ENCODE assay signal across 23 cellular contexts in the genomic region with DNA sequence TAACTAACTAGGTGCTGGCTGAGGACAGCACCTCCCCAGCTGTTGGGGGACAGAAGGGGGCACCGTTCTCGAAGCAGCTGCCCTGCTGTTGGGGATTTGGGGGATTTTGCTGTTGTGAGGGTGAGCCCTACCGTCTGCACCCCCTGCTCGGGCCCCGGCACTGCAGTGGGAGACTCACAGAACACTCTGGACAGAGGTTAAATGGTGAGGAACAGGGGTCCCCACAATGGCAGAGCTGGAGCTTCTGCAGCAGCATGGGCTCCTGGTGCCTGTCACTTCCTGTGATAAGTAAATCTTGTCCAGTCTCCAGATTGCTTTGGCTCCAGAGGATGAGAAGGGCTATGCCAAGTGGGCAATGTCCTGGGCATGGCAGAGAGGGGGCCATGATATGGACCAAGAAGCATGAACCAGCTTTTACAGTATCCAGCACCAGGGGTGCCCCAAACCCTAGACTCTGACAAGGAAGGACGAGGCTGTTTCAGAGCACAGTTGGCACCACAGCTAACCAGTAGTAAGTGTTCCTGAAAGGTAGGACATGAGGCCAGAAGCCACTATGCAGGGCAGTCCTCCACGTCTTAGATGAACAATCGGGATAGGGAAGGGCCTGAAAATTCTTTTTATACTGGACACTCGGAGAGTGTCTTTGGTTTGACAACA.
DNase-seq lines count a peak whose midpoint lies in the region; ATAC-seq and TF ChIP-seq lines count a peak whose summit lies in the region.
"Had no signal": no experiment of that assay in that cellular context is flagged by ENCODE, and none has a peak within 500 bp of the region (broad histone marks: within the 10 kb centered on the region; RNA-seq: fewer than 3 reads in every experiment).

No MANE protein-coding gene starts in this region.

- CTCF ChIA-PET in activated CD8-positive, alpha-beta memory T cell treated with anti-CD3 and anti-CD28 coated beads, Interleukin-2, amount 10 ng/mL, durations not matched to agents 7 days and 5 days (lab: Charles Lee): no interaction called here

- H3K27ac ChIP-seq in upper lobe of right lung (no peak overlapping the region), caudate nucleus (ENCODE audit: low read depth, low read length) (no peak overlapping the region)
- H3K27ac ChIP-seq: cardiac muscle cell had no signal

- no peaks in the 10 kb centered on the region for H3K9me3 ChIP-seq in upper lobe of right lung
- H3K9me3 ChIP-seq: MG63 had no signal

- no peak for ATAC-seq in activated CD8-positive, alpha-beta memory T cell treated with anti-CD3 and anti-CD28 coated beads, Interleukin-2, amount 10 ng/mL, durations not matched to agents 7 days and 5 days
- no peak for ATAC-seq in left lobe of liver
- no peak for ATAC-seq in upper lobe of right lung
- ATAC-seq: activated CD4-positive, CD25-positive, alpha-beta regulatory T cell treated with anti-CD3 and anti-CD28 coated beads, Interleukin-2, amount 50 U/mL, for 24 hours; activated naive CD4-positive, alpha-beta T cell treated with anti-CD3 and anti-CD28 coated beads, Interleukin-2, amount 50 U/mL, for 72 hours; CD8-positive, alpha-beta T cell; K562; stimulated activated memory B cell treated with anti-CD40 and anti-IgM and Interleukin-4, amounts not matched to agents 10 μg/mL and 1 μg/mL and 100 μg/mL, for 72 hours had no signal

- no peak overlapping the region for H3K4me3 ChIP-seq in upper lobe of right lung
- H3K4me3 ChIP-seq: cardiac muscle cell, K562, MG63 had no signal

- H3K4me3 Mint-ChIP-seq in activated CD4-positive, alpha-beta T cell treated with anti-CD3 and anti-CD28 coated beads, Interleukin-2, amount 10 ng/mL, durations not matched to agents 24 days and 14 days: no peak overlapping the region
- H3K4me3 Mint-ChIP-seq in activated CD8-positive, alpha-beta memory T cell treated with anti-CD3 and anti-CD28 coated beads, Interleukin-2, amount 10 ng/mL, durations not matched to agents 7 days and 5 days: no peak overlapping the region
- no peak overlapping the region for H3K4me3 Mint-ChIP-seq in nephron progenitor cell
- H3K4me3 Mint-ChIP-seq: activated T-helper 1 cell treated with anti-CD3 and anti-CD28 coated beads, Interleukin-12 subunit alpha, Interleukin-12 subunit beta, Interleukin-2, Interleukin-4 antibody, amounts not matched to agents 30 ng/mL and 10 ng/mL and 1 ng/mL, durations not matched to agents 14 hours and 24 hours and 36 hours; CD8-positive, alpha-beta T cell; stimulated activated memory B cell treated with anti-CD40 and anti-IgM and Interleukin-4, amounts not matched to agents 10 μg/mL and 1 μg/mL and 100 μg/mL, for 72 hours had no signal

- H3K27me3 ChIP-seq in upper lobe of right lung: no peaks in the 10 kb centered on the region
- H3K27me3 ChIP-seq: cardiac muscle cell, MG63 had no signal

- H3K9me3 Mint-ChIP-seq in activated CD4-positive, alpha-beta T cell treated with anti-CD3 and anti-CD28 coated beads, Interleukin-2, amount 10 ng/mL, durations not matched to agents 24 days and 14 days: no peaks in the 10 kb centered on the region
- no peaks in the 10 kb centered on the region for H3K9me3 Mint-ChIP-seq in activated CD8-positive, alpha-beta memory T cell treated with anti-CD3 and anti-CD28 coated beads, Interleukin-2, amount 10 ng/mL, durations not matched to agents 7 days and 5 days (ENCODE audit: low read depth)
- H3K9me3 Mint-ChIP-seq in nephron progenitor cell: no peaks in the 10 kb centered on the region
- H3K9me3 Mint-ChIP-seq: activated naive CD4-positive, alpha-beta T cell treated with anti-CD3 and anti-CD28 coated beads, Interleukin-2, amount 50 U/mL, for 72 hours; activated T-helper 1 cell treated with anti-CD3 and anti-CD28 coated beads, Interleukin-12 subunit alpha, Interleukin-12 subunit beta, Interleukin-2, Interleukin-4 antibody, amounts not matched to agents 30 ng/mL and 10 ng/mL and 1 ng/mL, durations not matched to agents 14 hours and 24 hours and 36 hours; CD8-positive, alpha-beta T cell had no signal

- no peak overlapping the region for H3K27ac Mint-ChIP-seq in activated CD4-positive, alpha-beta T cell treated with anti-CD3 and anti-CD28 coated beads, Interleukin-2, amount 10 ng/mL, durations not matched to agents 24 days and 14 days
- H3K27ac Mint-ChIP-seq in activated CD8-positive, alpha-beta memory T cell treated with anti-CD3 and anti-CD28 coated beads, Interleukin-2, amount 10 ng/mL, durations not matched to agents 7 days and 5 days: no peak overlapping the region
- no peak overlapping the region for H3K27ac Mint-ChIP-seq in nephron progenitor cell
- H3K27ac Mint-ChIP-seq: activated naive CD4-positive, alpha-beta T cell treated with anti-CD3 and anti-CD28 coated beads, Interleukin-2, amount 50 U/mL, for 72 hours; activated T-helper 1 cell treated with anti-CD3 and anti-CD28 coated beads, Interleukin-12 subunit alpha, Interleukin-12 subunit beta, Interleukin-2, Interleukin-4 antibody, amounts not matched to agents 30 ng/mL and 10 ng/mL and 1 ng/mL, durations not matched to agents 14 hours and 24 hours and 36 hours; CD8-positive, alpha-beta T cell; stimulated activated memory B cell treated with anti-CD40 and anti-IgM and Interleukin-4, amounts not matched to agents 10 μg/mL and 1 μg/mL and 100 μg/mL, for 72 hours had no signal

- H3K4me1 ChIP-seq in upper lobe of right lung: no peaks in the 10 kb centered on the region

- TF ChIP-seq CTCF in upper lobe of right lung (IDR thresholded peaks at IDR 0.05): no peak
- TF ChIP-seq CTCF in nephron progenitor cell (IDR thresholded peaks at IDR 0.05): no peak

- no peaks in the 10 kb centered on the region for H3K27me3 Mint-ChIP-seq in activated CD4-positive, alpha-beta T cell treated with anti-CD3 and anti-CD28 coated beads, Interleukin-2, amount 10 ng/mL, durations not matched to agents 24 days and 14 days
- no peaks in the 10 kb centered on the region for H3K27me3 Mint-ChIP-seq in activated CD8-positive, alpha-beta memory T cell treated with anti-CD3 and anti-CD28 coated beads, Interleukin-2, amount 10 ng/mL, durations not matched to agents 7 days and 5 days
- peaks cover 2% of the 10 kb centered on the region for H3K27me3 Mint-ChIP-seq in nephron progenitor cell (ENCODE audit: low read depth, poor library complexity)

- H3K36me3 ChIP-seq in upper lobe of right lung: no peaks in the 10 kb centered on the region
- H3K36me3 ChIP-seq: cardiac muscle cell, MG63 had no signal

- peak; percentile 29 for DNase-seq in activated CD4-positive, alpha-beta T cell treated with anti-CD3 and anti-CD28 coated beads, Interleukin-2, amount 10 ng/mL, durations not matched to agents 24 days and 14 days
- no peak for DNase-seq in activated CD4-positive, alpha-beta T cell treated with anti-CD3 and anti-CD28 coated beads for 48 hours
- DNase-seq in activated CD8-positive, alpha-beta memory T cell treated with anti-CD3 and anti-CD28 coated beads, Interleukin-2, amount 10 ng/mL, durations not matched to agents 7 days and 5 days: peak; percentile 25
- peak; percentile 33 for DNase-seq in left lobe of liver (ENCODE audit: low spot score)
- DNase-seq in upper lobe of right lung: peak; percentile 33
- DNase-seq in activated gamma-delta T cell treated with Interleukin-2 at 50 U/mL for 16 hours: no peak
- DNase-seq in nephron progenitor cell: no peak
- DNase-seq in caudate nucleus (lab: John Stamatoyannopoulos, UW): no peak
- DNase-seq: anterior cingulate cortex; DMS153; MG63; NCI-H2081; NCI-H226; NCI-H82; OCI-M1; stimulated activated CD4-positive, alpha-beta T cell treated with anti-CD3 and anti-CD28 coated beads, Interleukin-2, amount 100 ng/mL, for 48 hours had no signal

- intact Hi-C loops in activated CD4-positive, alpha-beta T cell treated with anti-CD3 and anti-CD28 coated beads, Interleukin-2, amount 10 ng/mL, durations not matched to agents 24 days and 14 days (cut with micrococcal nuclease): no loop called here
- intact Hi-C loops in upper lobe of right lung (cut with DNase I): no loop called here

- H3K36me3 Mint-ChIP-seq in activated CD4-positive, alpha-beta T cell treated with anti-CD3 and anti-CD28 coated beads, Interleukin-2, amount 10 ng/mL, durations not matched to agents 24 days and 14 days (ENCODE audit: low read depth): no peaks in the 10 kb centered on the region
- no peaks in the 10 kb centered on the region for H3K36me3 Mint-ChIP-seq in activated CD8-positive, alpha-beta memory T cell treated with anti-CD3 and anti-CD28 coated beads, Interleukin-2, amount 10 ng/mL, durations not matched to agents 7 days and 5 days
- H3K36me3 Mint-ChIP-seq in nephron progenitor cell (ENCODE audit: low read depth): no peaks in the 10 kb centered on the region
- H3K36me3 Mint-ChIP-seq: activated naive CD4-positive, alpha-beta T cell treated with anti-CD3 and anti-CD28 coated beads, Interleukin-2, amount 50 U/mL, for 72 hours; CD8-positive, alpha-beta T cell; stimulated activated memory B cell treated with anti-CD40 and anti-IgM and Interleukin-4, amounts not matched to agents 10 μg/mL and 1 μg/mL and 100 μg/mL, for 72 hours had no signal

- H3K4me1 Mint-ChIP-seq in activated CD4-positive, alpha-beta T cell treated with anti-CD3 and anti-CD28 coated beads, Interleukin-2, amount 10 ng/mL, durations not matched to agents 24 days and 14 days: no peaks in the 10 kb centered on the region
- H3K4me1 Mint-ChIP-seq in activated CD8-positive, alpha-beta memory T cell treated with anti-CD3 and anti-CD28 coated beads, Interleukin-2, amount 10 ng/mL, durations not matched to agents 7 days and 5 days: no peaks in the 10 kb centered on the region
- H3K4me1 Mint-ChIP-seq in nephron progenitor cell: peaks cover 16% of the 10 kb centered on the region
- H3K4me1 Mint-ChIP-seq: stimulated activated memory B cell treated with anti-CD40 and anti-IgM and Interleukin-4, amounts not matched to agents 10 μg/mL and 1 μg/mL and 100 μg/mL, for 72 hours had no signal

Comparison
In these comparisons a context has a peak if more than half of its experiments do, and no peak if none do; other contexts are left out.
1. DNase-seq: peak in activated CD4-positive, alpha-beta T cell treated with anti-CD3 and anti-CD28 coated beads, Interleukin-2, amount 10 ng/mL, durations not matched to agents 24 days and 14 days (single experiment), activated CD8-positive, alpha-beta memory T cell treated with anti-CD3 and anti-CD28 coated beads, Interleukin-2, amount 10 ng/mL, durations not matched to agents 7 days and 5 days (single experiment), left lobe of liver (single experiment) and upper lobe of right lung (single experiment); none in activated CD4-positive, alpha-beta T cell treated with anti-CD3 and anti-CD28 coated beads for 48 hours (single experiment), activated gamma-delta T cell treated with Interleukin-2 at 50 U/mL for 16 hours (single experiment), nephron progenitor cell (single experiment) and caudate nucleus (0 of 61).